ENCODE assay signal across 8 cellular contexts in genomic region chr17:5467416-5467815, GRCh38. TPM values are rescaled to one million over a fixed set of nuclear protein-coding genes. Genes with fewer than 3 reads are reported as not detected.
A peak's percentile ranks its signal among the peaks of the same experiment; 100 is the strongest.
DNase-seq lines count a peak whose midpoint lies in the region; ATAC-seq and TF ChIP-seq lines count a peak whose summit lies in the region.

No MANE protein-coding gene starts in this region.

- DNase-seq in AG10803 (ENCODE audit: low read depth) (no peak), MCF 10A (ENCODE audit: unreplicated experiment) (no peak), superior temporal gyrus (ENCODE audit: extremely low spot score) (no peak), GM20000 (ENCODE audit: low spot score) (no peak)
- DNase-seq in stimulated activated CD4-positive, alpha-beta T cell treated with anti-CD3 and anti-CD28 coated beads, Interleukin-12 subunit alpha, Interleukin-12 subunit beta, amount 100 ng/mL, for 4 hours = no peak

- H3K27me3 Mint-ChIP-seq in MCF 10A (ENCODE audit: insufficient read depth, unreplicated experiment) = no peaks in the 10 kb centered on the region

- TF ChIP-seq CTCF in AG10803 (conservative IDR thresholded peaks at IDR 0.05; ENCODE audit: low read length) (no peak), MCF 10A (IDR thresholded peaks at IDR 0.05; ENCODE audit: unreplicated experiment) (no peak), GM20000 (IDR thresholded peaks at IDR 0.05; ENCODE audit: extremely low read depth, missing control alignments) (no peak)

- intact Hi-C loops in MCF 10A (cut with micrococcal nuclease) = no loop called here

- peaks cover 14% of the 10 kb centered on the region for H3K4me1 ChIP-seq in HUES6 (ENCODE audit: control insufficient read depth, insufficient read depth, low read length)
- H3K4me1 ChIP-seq in muscle layer of colon (ENCODE audit: insufficient read depth, low read length) = peaks cover 11% of the 10 kb centered on the region

- no TSS peak for BruUV-seq in MCF 10A (replicated peaks; lab: Mats Ljungman, UMichigan)

- H3K4me3 ChIP-seq in AG10803 (ENCODE audit: low read length) = peak overlapping the region; percentile 82
- peak overlapping the region; percentile 83 for H3K4me3 ChIP-seq in HUES6 (ENCODE audit: low read depth, low read length)
- peak overlapping the region in 1 of 2 donors; percentile 92 for H3K4me3 ChIP-seq in muscle layer of colon (ENCODE audit: low read depth in 1 of 2, low read length in 2 of 2)

- H3K4me3 Mint-ChIP-seq in MCF 10A (ENCODE audit: unreplicated experiment) = peak overlapping the region; percentile 92

- POLR2A ChIA-PET in MCF 10A (lab: Yijun Ruan, JAX) = interaction anchor here (0.6 to 6.7 kb wide), 7 partner anchors 16 to 1565 kb away, joined by 3 to 108 read pairs (median 6); partner anchors contain the start of genes C1QBP, DERL2, MIS12 and NUP88

- H3K27ac ChIP-seq in HUES6 (ENCODE audit: low read depth, low read length) (no peak overlapping the region), muscle layer of colon (ENCODE audit: low read depth, low read length) (no peak overlapping the region)

- peaks cover 33% of the 10 kb centered on the region for H3K4me1 Mint-ChIP-seq in MCF 10A (ENCODE audit: insufficient read depth, unreplicated experiment)

- H3K9ac ChIP-seq in HUES6 (ENCODE audit: low read length) (peak overlapping the region; percentile 91), muscle layer of colon (ENCODE audit: low read length) (peak overlapping the region; percentile 52)

- peaks cover 36% of the 10 kb centered on the region for H3K36me3 Mint-ChIP-seq in MCF 10A (ENCODE audit: insufficient read depth, unreplicated experiment)

- H3K27me3 ChIP-seq in HUES6 (ENCODE audit: control insufficient read depth, insufficient read depth, low read length) = no peaks in the 10 kb centered on the region
- H3K27me3 ChIP-seq in muscle layer of colon (ENCODE audit: control insufficient read depth in 1 of 2, insufficient read depth in 2 of 2, low read length in 2 of 2) = no peaks in the 10 kb centered on the region

- CTCF ChIA-PET in MCF 10A (lab: Yijun Ruan, JAX) = interaction anchor here (1.0 kb wide), 1 partner anchor 18 kb away, joined by 3 read pairs; no protein-coding TSS in a partner anchor

- peak overlapping the region; percentile 93 for H3K27ac Mint-ChIP-seq in MCF 10A (ENCODE audit: low read depth, unreplicated experiment)

- no peaks in the 10 kb centered on the region for H3K9me3 Mint-ChIP-seq in MCF 10A (ENCODE audit: unreplicated experiment)

- H3K36me3 ChIP-seq in HUES6 (ENCODE audit: control insufficient read depth, insufficient read depth, low read length) (peaks cover 23% of the 10 kb centered on the region), muscle layer of colon (ENCODE audit: insufficient read depth, low read length) (peaks cover 6% of the 10 kb centered on the region)

- ATAC-seq in GM21528 (IDR thresholded peaks at IDR 0.05; ENCODE audit: low FRiP score, unreplicated experiment) = no peak

- H3K9me3 ChIP-seq in HUES6 (ENCODE audit: control insufficient read depth, insufficient read depth, low read depth, low read length) = no peaks in the 10 kb centered on the region
- no peaks in the 10 kb centered on the region for H3K9me3 ChIP-seq in muscle layer of colon (ENCODE audit: low read length)

RNA-seq across cellular contexts. Expression of gene DHX33, which starts 1.4 kb away (rescaled TPM):
- 32.1 and 41.0 TPM in 2 replicates for total RNA-seq in MCF 10A (2022)

RNA-seq across cellular contexts. Expression of gene DERL2, which starts 18.6 kb away (rescaled TPM):
- 107 and 125 TPM in 2 replicates for total RNA-seq in MCF 10A (2022)

RNA-seq across cellular contexts. Expression of gene MIS12, which starts 18.9 kb away (rescaled TPM):
- 32.8 and 44.2 TPM in 2 replicates for total RNA-seq in MCF 10A (2022)

RNA-seq across cellular contexts. Expression of gene C1QBP, which starts 28.5 kb away (rescaled TPM):
- total RNA-seq in MCF 10A (2022) = 386 and 438 TPM in 2 replicates

RNA-seq across cellular contexts. Expression of gene RPAIN, which starts 47.4 kb away (rescaled TPM):
- 49.0 and 49.3 TPM in 2 replicates for total RNA-seq in MCF 10A (2022)
